In genomic region chr13:67155898-67156717, GRCh38 we compare ENCODE assay signal across 1 cellular context.
TF ChIP-seq lines count a peak whose summit lies in the region.

No MANE protein-coding gene starts in this region.

TF ChIP-seq in IMR-90, 13 proteins besides CTCF, POLR2A, EP300 and RAD21 (continued from another document):
- TF ChIP-seq, protein P1, sequence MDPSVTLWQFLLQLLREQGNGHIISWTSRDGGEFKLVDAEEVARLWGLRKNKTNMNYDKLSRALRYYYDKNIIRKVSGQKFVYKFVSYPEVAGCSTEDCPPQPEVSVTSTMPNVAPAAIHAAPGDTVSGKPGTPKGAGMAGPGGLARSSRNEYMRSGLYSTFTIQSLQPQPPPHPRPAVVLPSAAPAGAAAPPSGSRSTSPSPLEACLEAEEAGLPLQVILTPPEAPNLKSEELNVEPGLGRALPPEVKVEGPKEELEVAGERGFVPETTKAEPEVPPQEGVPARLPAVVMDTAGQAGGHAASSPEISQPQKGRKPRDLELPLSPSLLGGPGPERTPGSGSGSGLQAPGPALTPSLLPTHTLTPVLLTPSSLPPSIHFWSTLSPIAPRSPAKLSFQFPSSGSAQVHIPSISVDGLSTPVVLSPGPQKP (IDR thresholded peaks at IDR 0.05; ENCODE audit: borderline replicate concordance, low read depth, low read length) = no peak
- TF ChIP-seq MAZ (IDR thresholded peaks at IDR 0.05; ENCODE audit: borderline replicate concordance, low read depth, low read length) = no peak
